1 cellular context compared by ENCODE assay signal in the genomic region with DNA sequence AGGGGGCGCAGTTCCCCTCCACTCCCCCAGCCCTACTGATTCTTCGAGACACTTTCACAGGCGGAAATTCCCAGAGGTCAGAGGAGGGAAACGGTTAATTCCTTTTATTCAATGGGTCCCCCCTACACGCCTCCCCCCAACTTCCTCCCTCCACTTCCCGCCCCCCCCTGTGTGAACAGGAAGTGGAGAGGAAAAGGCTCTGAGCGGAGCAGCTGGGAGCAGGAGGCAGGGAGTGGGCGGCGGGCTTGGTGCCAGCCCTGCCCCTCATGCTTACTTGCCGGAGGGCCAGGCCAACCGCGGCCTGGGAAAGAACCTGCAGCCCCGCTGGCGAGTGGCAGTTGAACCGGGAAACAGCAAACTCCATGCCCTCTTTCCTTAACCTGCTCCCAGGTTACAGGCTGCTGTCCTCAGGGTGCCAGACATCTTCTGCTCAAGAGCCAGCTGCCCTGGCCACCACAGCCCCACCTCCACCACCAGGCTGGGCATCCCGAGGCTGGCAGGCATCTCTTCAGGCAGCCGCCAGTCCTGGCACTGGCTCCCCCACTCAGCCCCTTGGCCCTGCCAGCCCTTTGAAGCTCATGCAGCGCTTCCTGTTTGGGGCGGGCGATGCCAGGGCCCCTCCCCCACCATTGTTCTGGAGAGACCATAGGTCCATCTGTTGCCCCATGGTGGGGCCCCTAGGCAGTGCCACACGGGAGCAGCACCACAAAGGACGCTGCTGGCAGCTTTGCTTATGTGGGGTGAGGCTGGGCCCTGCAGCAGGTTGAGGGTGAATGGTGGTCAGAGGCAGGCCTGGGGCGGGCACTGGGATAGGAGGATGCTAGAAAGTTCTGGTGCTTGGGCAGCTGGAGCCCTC.
TF ChIP-seq lines count a peak whose summit lies in the region.

No MANE protein-coding gene starts in this region.

TF ChIP-seq in HEK293, 187 proteins besides CTCF, POLR2A, EP300 and RAD21 (continued from another document):
- TF ChIP-seq ZNF514 (tag by site-specific recombination; IDR thresholded peaks at IDR 0.05) (no peak), SP2 (tag by site-specific recombination; IDR thresholded peaks at IDR 0.05) (peak; percentile 34)
